ENCODE assay signal across 11 cellular contexts in genomic region chr17:39564201-39564828, GRCh38. TPM values are rescaled to one million over a fixed set of nuclear protein-coding genes. Genes with fewer than 3 reads are reported as not detected.
A peak's percentile ranks its signal among the peaks of the same experiment; 100 is the strongest.
DNase-seq lines count a peak whose midpoint lies in the region; ATAC-seq lines count a peak whose summit lies in the region.
"Had no signal": no experiment of that assay in that cellular context is flagged by ENCODE, and none has a peak within 500 bp of the region (broad histone marks: within the 10 kb centered on the region; RNA-seq: fewer than 3 reads in every experiment).

No MANE protein-coding gene starts in this region.

- no peaks in the 10 kb centered on the region for H3F3A ChIP-seq in GM23248 (ENCODE audit: insufficient read depth)

- H3K36me3 ChIP-seq in SJCRH30 (no peaks in the 10 kb centered on the region), mesenchymal stem cell (ENCODE audit: control insufficient read depth in 1 of 2, insufficient read depth in 2 of 2, low read depth in 1 of 2, low read length in 2 of 2) (peaks cover 48 to 83% of the 10 kb centered on the region in 2 experiments), GM23248 (ENCODE audit: low read depth) (peaks cover 5% of the 10 kb centered on the region; the same call in 1 of the 2 replicates)

- no peaks in the 10 kb centered on the region for H3K79me1 ChIP-seq in mesenchymal stem cell (replicated peaks; ENCODE audit: low read length, poor library complexity, severe bottlenecking)

- H3K27ac ChIP-seq in SJCRH30 (peak overlapping the region; percentile 31; the same call in 1 of the 2 replicates), mesenchymal stem cell (ENCODE audit: low read length, poor library complexity, severe bottlenecking) (no peak overlapping the region), GM23248 (no peak overlapping the region)

- no peak overlapping the region for H4K8ac ChIP-seq in mesenchymal stem cell (ENCODE audit: low read length)

- no peaks in the 10 kb centered on the region for H3K9me3 ChIP-seq in SJCRH30 (replicated peaks)
- H3K9me3 ChIP-seq in mesenchymal stem cell (ENCODE audit: control insufficient read depth, low read length), result no peaks in the 10 kb centered on the region
- H3K9me3 ChIP-seq in GM23248 (ENCODE audit: low read depth), result no peaks in the 10 kb centered on the region

- H2AFZ ChIP-seq in mesenchymal stem cell (ENCODE audit: low read depth, low read length), result no peak overlapping the region
- H2AFZ ChIP-seq in GM23248, result no peak overlapping the region

- H3K9ac ChIP-seq in mesenchymal stem cell (ENCODE audit: low read length), result no peak overlapping the region
- no peak overlapping the region for H3K9ac ChIP-seq in GM23248

- ATAC-seq in GM18520 (IDR thresholded peaks at IDR 0.05; ENCODE audit: unreplicated experiment), result no peak
- ATAC-seq: activated CD8-positive, alpha-beta T cell treated with anti-CD3 and anti-CD28 coated beads, Interleukin-2, amount 10 ng/mL, durations not matched to agents 7 days and 5 days had no signal

- H3K23ac ChIP-seq in mesenchymal stem cell (ENCODE audit: low read length in 2 of 2), result no peak overlapping the region

- in situ Hi-C loops in GM23248 (cut with MboI), result no loop called here

- DNase-seq in DMS 273 (lab: John Stamatoyannopoulos, UW; ENCODE audit: unreplicated experiment), result peak; percentile 86
- peak; percentile 38 for DNase-seq in M059J (ENCODE audit: low read depth)
- peak; percentile 47 to 67 for DNase-seq in SJCRH30
- DNase-seq in mesenchymal stem cell, result peak; percentile 9
- no peak for DNase-seq in activated naive CD4-positive, alpha-beta T cell treated with anti-CD3 and anti-CD28 coated beads, Interleukin-2, amount 50 U/mL, for 16 hours
- DNase-seq in KG1 (lab: John Stamatoyannopoulos, UW), result no peak
- no peak for DNase-seq in GM23248
- DNase-seq: activated CD8-positive, alpha-beta T cell treated with anti-CD3 and anti-CD28 coated beads, Interleukin-2, amount 10 ng/mL, durations not matched to agents 7 days and 5 days; activated naive CD4-positive, alpha-beta T cell treated with anti-CD3 and anti-CD28 coated beads for 36 hours; central memory CD4-positive, alpha-beta T cell had no signal

- no peak overlapping the region for H2AK5ac ChIP-seq in mesenchymal stem cell (ENCODE audit: low read length, severe bottlenecking)

- H2BK15ac ChIP-seq in mesenchymal stem cell (ENCODE audit: low read depth, poor library complexity, severe bottlenecking), result no peak overlapping the region

- WGBS in mesenchymal stem cell, result 88% methylated on average over 4 of the region's 4 CpGs
- 78 to 81% methylated on average over 4 of the region's 4 CpGs for WGBS in GM23248 (ENCODE audit: low coverage in 1 of 2, low lambda C conversion rate in 2 of 2, missing lambda C conversion rate in 2 of 2), 2 experiments

- H3K4me1 ChIP-seq in SJCRH30 (peaks cover 15% of the 10 kb centered on the region), mesenchymal stem cell (ENCODE audit: control insufficient read depth, insufficient read depth, low read depth, low read length) (no peaks in the 10 kb centered on the region), GM23248 (ENCODE audit: insufficient read depth) (no peaks in the 10 kb centered on the region)

- H3K14ac ChIP-seq in mesenchymal stem cell (ENCODE audit: low read length in 2 of 2), result no peak overlapping the region

- H3K4ac ChIP-seq in mesenchymal stem cell (ENCODE audit: low read depth in 1 of 2, low read length in 2 of 2), result no peak overlapping the region

- H3K18ac ChIP-seq in mesenchymal stem cell (ENCODE audit: low read depth in 1 of 2, low read length in 2 of 2), result no peak overlapping the region

- H2BK5ac ChIP-seq in mesenchymal stem cell (ENCODE audit: low read depth, low read length, poor library complexity, severe bottlenecking), result no peak overlapping the region

- H3K27me3 ChIP-seq in SJCRH30 (no peaks in the 10 kb centered on the region), mesenchymal stem cell (ENCODE audit: control insufficient read depth in 1 of 2, insufficient read depth in 1 of 2, low read length in 2 of 2) (no peaks in the 10 kb centered on the region), GM23248 (replicated peaks; ENCODE audit: insufficient read depth) (no peaks in the 10 kb centered on the region)

- H3K4me3 ChIP-seq in SJCRH30, result no peak overlapping the region; the same call in 1 of the 2 replicates
- H3K4me3 ChIP-seq in mesenchymal stem cell (ENCODE audit: insufficient read depth in 1 of 2, low read depth in 1 of 2, low read length in 2 of 2), result no peak overlapping the region
- no peak overlapping the region for H3K4me3 ChIP-seq in GM23248

- no peak overlapping the region for H2BK12ac ChIP-seq in mesenchymal stem cell (ENCODE audit: low read length in 2 of 2)

- no peaks in the 10 kb centered on the region for H3K79me2 ChIP-seq in GM23248 (ENCODE audit: insufficient read depth)

- H4K91ac ChIP-seq in mesenchymal stem cell (ENCODE audit: low read length), result no peak overlapping the region

- H2BK120ac ChIP-seq in mesenchymal stem cell (ENCODE audit: low read depth, low read length), result no peak overlapping the region

- H4K20me1 ChIP-seq in GM23248 (ENCODE audit: insufficient read depth), result no peaks in the 10 kb centered on the region

- H3K4me2 ChIP-seq in mesenchymal stem cell (ENCODE audit: low read length, poor library complexity, severe bottlenecking) (no peak overlapping the region), GM23248 (ENCODE audit: unreplicated experiment) (no peak overlapping the region)

- no peaks in the 10 kb centered on the region for H3K9me2 ChIP-seq in GM23248 (ENCODE audit: insufficient read depth)

RNA-seq across cellular contexts. Expression of gene NEUROD2, which starts 43.4 kb away (rescaled TPM):
- total RNA-seq in M059J (2014; rRNA removed; shearing (Covaris generic)), result not detected in 2 replicates
- total RNA-seq in SJCRH30 (2014; rRNA removed; shearing (Covaris generic)), result 0.20 TPM in 1 of 2 replicates, not detected in the other
- polyA plus RNA-seq in mesenchymal stem cell (2013, experiment 1 of 2), result not detected
- not detected for polyA plus RNA-seq in mesenchymal stem cell (2013, experiment 2 of 2)
- total RNA-seq in GM23248 (2014; rRNA removed; shearing (Covaris generic)), result not detected in 2 replicates
- not detected in 2 replicates for polyA plus RNA-seq in GM23248 (2016; fragmentation: Nextera tagmentation; extraction: Ambion mirVana)
- total RNA-seq: activated CD8-positive, alpha-beta T cell treated with anti-CD3 and anti-CD28 coated beads, Interleukin-2, amount 10 ng/mL, durations not matched to agents 7 days and 5 days; activated naive CD4-positive, alpha-beta T cell treated with anti-CD3 and anti-CD28 coated beads for 36 hours had no signal

Comparison
In these comparisons a context has a peak if more than half of its experiments do, and no peak if none do; other contexts are left out.
1. DNase-seq: peak in DMS 273 (single experiment), M059J (single experiment), SJCRH30 (2 of 2) and mesenchymal stem cell (single experiment); none in activated naive CD4-positive, alpha-beta T cell treated with anti-CD3 and anti-CD28 coated beads, Interleukin-2, amount 50 U/mL, for 16 hours (single experiment), KG1 (single experiment) and GM23248 (single experiment).